In the genomic region with DNA sequence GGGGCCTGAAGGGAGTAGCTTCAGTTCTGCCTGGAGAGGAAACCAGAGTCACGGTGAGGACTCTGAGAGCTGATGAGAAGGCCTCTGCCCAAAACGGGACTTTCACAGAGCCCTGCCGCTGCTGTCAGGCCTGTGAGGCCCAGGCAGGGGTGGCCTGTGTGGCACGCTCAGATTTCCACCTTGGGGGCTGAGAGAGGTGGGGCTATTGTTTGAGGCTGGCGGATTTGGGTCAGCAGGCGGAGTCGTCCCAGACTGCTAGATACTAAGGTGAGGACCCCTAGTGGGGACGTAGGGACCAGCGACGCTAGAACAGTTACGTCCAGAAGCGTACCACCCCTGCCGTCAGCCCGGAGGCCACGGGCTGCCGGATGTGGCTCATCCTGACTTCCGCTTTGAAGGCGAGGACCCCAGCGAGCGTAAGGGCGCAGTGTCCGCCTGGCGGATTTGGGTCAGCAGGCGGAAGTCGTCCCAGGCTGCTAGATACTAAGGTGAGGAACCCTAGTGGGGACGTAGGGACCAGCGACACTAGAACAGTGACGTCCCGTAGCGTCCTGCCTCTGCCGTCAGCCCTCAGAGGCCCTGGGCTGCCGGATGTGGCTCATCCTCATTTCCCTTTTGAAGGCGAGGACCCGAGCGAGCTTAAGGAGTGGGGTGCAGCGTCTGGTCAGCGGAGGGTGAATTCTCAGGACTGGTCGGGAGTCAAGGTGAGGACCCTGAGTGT, we compare ENCODE assay signal across 1 cellular context.
TF ChIP-seq lines count a peak whose summit lies in the region.

TSS of gene MAGEB1 (plus strand) at position 378 of the 721 bp plus-strand sequence. CDS start 3,348 bp downstream, outside the sequence.

TF ChIP-seq in K562, 482 proteins besides CTCF, POLR2A, EP300 and RAD21 (continued from another document and continues in another):
- peak; percentile 68 for TF ChIP-seq CTCFL (IDR thresholded peaks at IDR 0.05; ENCODE audit: borderline replicate concordance, insufficient read depth, low read depth, low read length, poor library complexity, severe bottlenecking)
- peak; percentile 95 for TF ChIP-seq GABPA (tag; conservative IDR thresholded peaks at IDR 0.05; ENCODE audit: low read depth)
- no peak for TF ChIP-seq ZNF778 (CRISPR knock-in tag; IDR thresholded peaks at IDR 0.05)
- TF ChIP-seq, protein P1, sequence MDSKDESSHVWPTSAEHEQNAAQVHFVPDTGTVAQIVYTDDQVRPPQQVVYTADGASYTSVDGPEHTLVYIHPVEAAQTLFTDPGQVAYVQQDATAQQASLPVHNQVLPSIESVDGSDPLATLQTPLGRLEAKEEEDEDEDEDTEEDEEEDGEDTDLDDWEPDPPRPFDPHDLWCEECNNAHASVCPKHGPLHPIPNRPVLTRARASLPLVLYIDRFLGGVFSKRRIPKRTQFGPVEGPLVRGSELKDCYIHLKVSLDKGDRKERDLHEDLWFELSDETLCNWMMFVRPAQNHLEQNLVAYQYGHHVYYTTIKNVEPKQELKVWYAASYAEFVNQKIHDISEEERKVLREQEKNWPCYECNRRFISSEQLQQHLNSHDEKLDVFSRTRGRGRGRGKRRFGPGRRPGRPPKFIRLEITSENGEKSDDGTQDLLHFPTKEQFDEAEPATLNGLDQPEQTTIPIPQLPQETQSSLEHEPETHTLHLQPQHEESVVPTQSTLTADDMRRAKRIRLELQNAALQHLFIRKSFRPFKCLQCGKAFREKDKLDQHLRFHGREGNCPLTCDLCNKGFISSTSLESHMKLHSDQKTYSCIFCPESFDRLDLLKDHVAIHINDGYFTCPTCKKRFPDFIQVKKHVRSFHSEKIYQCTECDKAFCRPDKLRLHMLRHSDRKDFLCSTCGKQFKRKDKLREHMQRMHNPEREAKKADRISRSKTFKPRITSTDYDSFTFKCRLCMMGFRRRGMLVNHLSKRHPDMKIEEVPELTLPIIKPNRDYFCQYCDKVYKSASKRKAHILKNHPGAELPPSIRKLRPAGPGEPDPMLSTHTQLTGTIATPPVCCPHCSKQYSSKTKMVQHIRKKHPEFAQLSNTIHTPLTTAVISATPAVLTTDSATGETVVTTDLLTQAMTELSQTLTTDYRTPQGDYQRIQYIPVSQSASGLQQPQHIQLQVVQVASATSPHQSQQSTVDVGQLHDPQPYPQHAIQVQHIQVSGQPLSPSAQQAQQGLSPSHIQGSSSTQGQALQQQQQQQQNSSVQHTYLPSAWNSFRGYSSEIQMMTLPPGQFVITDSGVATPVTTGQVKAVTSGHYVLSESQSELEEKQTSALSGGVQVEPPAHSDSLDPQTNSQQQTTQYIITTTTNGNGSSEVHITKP (IDR thresholded peaks at IDR 0.05; ENCODE audit: partially characterized antibody): peak; percentile 12
- no peak for TF ChIP-seq TFAM (CRISPR knock-in tag; conservative IDR thresholded peaks at IDR 0.05)
- TF ChIP-seq MYC (IDR thresholded peaks at IDR 0.05; ENCODE audit: low read depth, low read length): 0 out of 2 replicates have a peak, but pooled peaks have one; percentile 7
- TF ChIP-seq MYC (CRISPR knock-in tag; IDR thresholded peaks at IDR 0.05; ENCODE audit: borderline replicate concordance, low read depth): no peak
- peak; percentile 93 for TF ChIP-seq L3MBTL2 (IDR thresholded peaks at IDR 0.05)
- TF ChIP-seq, protein P2, sequence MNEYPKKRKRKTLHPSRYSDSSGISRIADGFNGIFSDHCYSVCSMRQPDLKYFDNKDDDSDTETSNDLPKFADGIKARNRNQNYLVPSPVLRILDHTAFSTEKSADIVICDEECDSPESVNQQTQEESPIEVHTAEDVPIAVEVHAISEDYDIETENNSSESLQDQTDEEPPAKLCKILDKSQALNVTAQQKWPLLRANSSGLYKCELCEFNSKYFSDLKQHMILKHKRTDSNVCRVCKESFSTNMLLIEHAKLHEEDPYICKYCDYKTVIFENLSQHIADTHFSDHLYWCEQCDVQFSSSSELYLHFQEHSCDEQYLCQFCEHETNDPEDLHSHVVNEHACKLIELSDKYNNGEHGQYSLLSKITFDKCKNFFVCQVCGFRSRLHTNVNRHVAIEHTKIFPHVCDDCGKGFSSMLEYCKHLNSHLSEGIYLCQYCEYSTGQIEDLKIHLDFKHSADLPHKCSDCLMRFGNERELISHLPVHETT (CRISPR knock-in tag; conservative IDR thresholded peaks at IDR 0.05 in 1 of 2, IDR thresholded peaks at IDR 0.05 in 1 of 2): peak in 1 of 2 experiments; percentile 66; a peak in 1 of 4 replicates
- peak; percentile 73; the same call in 1 of the 2 replicates for TF ChIP-seq TARDBP (IDR thresholded peaks at IDR 0.05)
- peak; percentile 84 for TF ChIP-seq PHF20 (IDR thresholded peaks at IDR 0.05; ENCODE audit: partially characterized antibody)
- TF ChIP-seq HNRNPLL (IDR thresholded peaks at IDR 0.05; ENCODE audit: low read depth, low read length, poor library complexity, severe bottlenecking): peak; percentile 50
- peak in 1 of 2 experiments; percentile 38; a peak in 1 of 4 replicates for TF ChIP-seq NRF1 (conservative IDR thresholded peaks at IDR 0.05 in 1 of 2, IDR thresholded peaks at IDR 0.05 in 1 of 2)
- TF ChIP-seq E2F1 (CRISPR knock-in tag; IDR thresholded peaks at IDR 0.05): no peak
- TF ChIP-seq CREM (IDR thresholded peaks at IDR 0.05; ENCODE audit: low read depth): peak; percentile 93
- TF ChIP-seq CBX8 (IDR thresholded peaks at IDR 0.05; ENCODE audit: borderline replicate concordance, extremely low read depth, low read depth, low read length, poor library complexity, severe bottlenecking): no peak
- TF ChIP-seq, protein P3, sequence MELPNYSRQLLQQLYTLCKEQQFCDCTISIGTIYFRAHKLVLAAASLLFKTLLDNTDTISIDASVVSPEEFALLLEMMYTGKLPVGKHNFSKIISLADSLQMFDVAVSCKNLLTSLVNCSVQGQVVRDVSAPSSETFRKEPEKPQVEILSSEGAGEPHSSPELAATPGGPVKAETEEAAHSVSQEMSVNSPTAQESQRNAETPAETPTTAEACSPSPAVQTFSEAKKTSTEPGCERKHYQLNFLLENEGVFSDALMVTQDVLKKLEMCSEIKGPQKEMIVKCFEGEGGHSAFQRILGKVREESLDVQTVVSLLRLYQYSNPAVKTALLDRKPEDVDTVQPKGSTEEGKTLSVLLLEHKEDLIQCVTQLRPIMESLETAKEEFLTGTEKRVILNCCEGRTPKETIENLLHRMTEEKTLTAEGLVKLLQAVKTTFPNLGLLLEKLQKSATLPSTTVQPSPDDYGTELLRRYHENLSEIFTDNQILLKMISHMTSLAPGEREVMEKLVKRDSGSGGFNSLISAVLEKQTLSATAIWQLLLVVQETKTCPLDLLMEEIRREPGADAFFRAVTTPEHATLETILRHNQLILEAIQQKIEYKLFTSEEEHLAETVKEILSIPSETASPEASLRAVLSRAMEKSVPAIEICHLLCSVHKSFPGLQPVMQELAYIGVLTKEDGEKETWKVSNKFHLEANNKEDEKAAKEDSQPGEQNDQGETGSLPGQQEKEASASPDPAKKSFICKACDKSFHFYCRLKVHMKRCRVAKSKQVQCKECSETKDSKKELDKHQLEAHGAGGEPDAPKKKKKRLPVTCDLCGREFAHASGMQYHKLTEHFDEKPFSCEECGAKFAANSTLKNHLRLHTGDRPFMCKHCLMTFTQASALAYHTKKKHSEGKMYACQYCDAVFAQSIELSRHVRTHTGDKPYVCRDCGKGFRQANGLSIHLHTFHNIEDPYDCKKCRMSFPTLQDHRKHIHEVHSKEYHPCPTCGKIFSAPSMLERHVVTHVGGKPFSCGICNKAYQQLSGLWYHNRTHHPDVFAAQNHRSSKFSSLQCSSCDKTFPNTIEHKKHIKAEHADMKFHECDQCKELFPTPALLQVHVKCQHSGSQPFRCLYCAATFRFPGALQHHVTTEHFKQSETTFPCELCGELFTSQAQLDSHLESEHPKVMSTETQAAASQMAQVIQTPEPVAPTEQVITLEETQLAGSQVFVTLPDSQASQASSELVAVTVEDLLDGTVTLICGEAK (IDR thresholded peaks at IDR 0.05): peak; percentile 92
- TF ChIP-seq, protein P3 (CRISPR knock-in tag; IDR thresholded peaks at IDR 0.05): no peak
- no peak for TF ChIP-seq ZNF197 (CRISPR knock-in tag; IDR thresholded peaks at IDR 0.05; ENCODE audit: low read depth)
- no peak for TF ChIP-seq BACH1 (tag; IDR thresholded peaks at IDR 0.05)
- TF ChIP-seq RB1 (IDR thresholded peaks at IDR 0.05; ENCODE audit: low read depth): no peak
- no peak for TF ChIP-seq MAFF (IDR thresholded peaks at IDR 0.05; ENCODE audit: low read length)
- no peak for TF ChIP-seq CUX1 (CRISPR knock-in tag; IDR thresholded peaks at IDR 0.05)
- TF ChIP-seq RBM15 (IDR thresholded peaks at IDR 0.05; ENCODE audit: insufficient read depth, low read length): no peak
- TF ChIP-seq CGGBP1 (CRISPR knock-in tag; IDR thresholded peaks at IDR 0.05): no peak
- no peak for TF ChIP-seq SAP30 (IDR thresholded peaks at IDR 0.05; ENCODE audit: borderline replicate concordance, insufficient read depth, low read depth, low read length, poor library complexity, severe bottlenecking)
